ENCODE assay signal across 16 cellular contexts in the genomic region with DNA sequence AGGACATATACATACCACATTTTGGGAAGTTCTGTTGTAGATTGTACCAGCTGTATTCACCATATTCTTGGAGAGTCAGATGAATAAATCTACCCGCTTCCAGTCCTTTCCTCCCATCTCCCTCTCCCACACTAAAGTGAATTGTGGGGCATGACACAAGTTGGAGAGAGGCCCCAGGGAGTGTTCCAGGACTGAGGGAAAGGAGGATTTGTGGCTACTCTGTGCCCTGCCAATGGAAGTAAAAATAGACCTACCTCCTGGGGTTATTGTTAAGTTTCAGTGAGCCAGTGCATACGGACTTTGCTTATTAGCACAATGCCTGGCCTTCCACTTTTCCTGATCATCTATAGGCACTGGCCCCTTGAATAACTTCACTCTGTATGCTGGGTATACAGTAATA.
"Had no signal": no experiment of that assay in that cellular context is flagged by ENCODE, and none has a peak within 500 bp of the region (broad histone marks: within the 10 kb centered on the region; RNA-seq: fewer than 3 reads in every experiment).

No MANE protein-coding gene starts in this region.

- H3K9me3 Mint-ChIP-seq: activated CD4-positive, alpha-beta memory T cell treated with anti-CD3 and anti-CD28 coated beads, Interleukin-2, amount 10 ng/mL, durations not matched to agents 7 days and 5 days; activated T-cell treated with anti-CD3 and anti-CD28 coated beads, Interleukin-2, amount 50 U/mL, for 24 hours; mesothelial cell of epicardium; stimulated activated naive CD8-positive, alpha-beta T cell treated with anti-CD3 and anti-CD28 coated beads, Interleukin-15, Interleukin-2, amounts not matched to agents 100 ng/mL and 50 ng/mL, for 24 hours; T-cell had no signal

- H3K36me3 Mint-ChIP-seq: mesothelial cell of epicardium had no signal

- ATAC-seq: lower lobe of right lung, T-cell had no signal

- H3K36me3 ChIP-seq: esophagus muscularis mucosa, lower lobe of right lung, thoracic aorta had no signal

- DNase-seq: activated CD4-positive, alpha-beta memory T cell treated with anti-CD3 and anti-CD28 coated beads, Interleukin-2, amount 10 ng/mL, durations not matched to agents 7 days and 5 days; activated effector memory CD4-positive, alpha-beta T cell treated with Interleukin-2 at 50 U/mL for 16 hours; activated naive CD4-positive, alpha-beta T cell treated with anti-CD3 and anti-CD28 coated beads, Interleukin-2, amount 50 U/mL, for 16 hours; activated T-cell treated with anti-CD3 and anti-CD28 coated beads, Interleukin-2, amount 50 U/mL, for 24 hours; kidney glomerular epithelial cell; lower lobe of right lung; stimulated activated CD4-positive, alpha-beta T cell treated with anti-CD3 and anti-CD28 coated beads, Interleukin-4, amount 100 ng/mL, for 4 hours; stimulated activated CD8-positive, alpha-beta memory T cell treated with anti-CD3 and anti-CD28 coated beads, Interleukin-4, amount 100 ng/mL, for 48 hours; T-cell; T1000 had no signal

- H3K27ac Mint-ChIP-seq: activated CD4-positive, alpha-beta memory T cell treated with anti-CD3 and anti-CD28 coated beads, Interleukin-2, amount 10 ng/mL, durations not matched to agents 7 days and 5 days; activated T-cell treated with anti-CD3 and anti-CD28 coated beads, Interleukin-2, amount 50 U/mL, for 24 hours; stimulated activated naive CD8-positive, alpha-beta T cell treated with anti-CD3 and anti-CD28 coated beads, Interleukin-15, Interleukin-2, amounts not matched to agents 100 ng/mL and 50 ng/mL, for 24 hours; T-cell had no signal

- H3K4me3 Mint-ChIP-seq: activated CD4-positive, alpha-beta memory T cell treated with anti-CD3 and anti-CD28 coated beads, Interleukin-2, amount 10 ng/mL, durations not matched to agents 7 days and 5 days; activated T-cell treated with anti-CD3 and anti-CD28 coated beads, Interleukin-2, amount 50 U/mL, for 24 hours; mesothelial cell of epicardium; stimulated activated naive CD8-positive, alpha-beta T cell treated with anti-CD3 and anti-CD28 coated beads, Interleukin-15, Interleukin-2, amounts not matched to agents 100 ng/mL and 50 ng/mL, for 24 hours; T-cell had no signal

- H3K9me3 ChIP-seq: esophagus muscularis mucosa, lower lobe of right lung, thoracic aorta had no signal

- H3K4me3 ChIP-seq: esophagus muscularis mucosa, lower lobe of right lung, SK-N-MC, smooth muscle cell, thoracic aorta had no signal

- H3K27ac ChIP-seq: lower lobe of right lung, SK-N-MC, thoracic aorta had no signal

- H3K27me3 ChIP-seq: esophagus muscularis mucosa had no signal

- H3K27me3 Mint-ChIP-seq: activated CD4-positive, alpha-beta memory T cell treated with anti-CD3 and anti-CD28 coated beads, Interleukin-2, amount 10 ng/mL, durations not matched to agents 7 days and 5 days; activated T-cell treated with anti-CD3 and anti-CD28 coated beads, Interleukin-2, amount 50 U/mL, for 24 hours; stimulated activated naive CD8-positive, alpha-beta T cell treated with anti-CD3 and anti-CD28 coated beads, Interleukin-15, Interleukin-2, amounts not matched to agents 100 ng/mL and 50 ng/mL, for 24 hours; T-cell had no signal
